In the genomic region with DNA sequence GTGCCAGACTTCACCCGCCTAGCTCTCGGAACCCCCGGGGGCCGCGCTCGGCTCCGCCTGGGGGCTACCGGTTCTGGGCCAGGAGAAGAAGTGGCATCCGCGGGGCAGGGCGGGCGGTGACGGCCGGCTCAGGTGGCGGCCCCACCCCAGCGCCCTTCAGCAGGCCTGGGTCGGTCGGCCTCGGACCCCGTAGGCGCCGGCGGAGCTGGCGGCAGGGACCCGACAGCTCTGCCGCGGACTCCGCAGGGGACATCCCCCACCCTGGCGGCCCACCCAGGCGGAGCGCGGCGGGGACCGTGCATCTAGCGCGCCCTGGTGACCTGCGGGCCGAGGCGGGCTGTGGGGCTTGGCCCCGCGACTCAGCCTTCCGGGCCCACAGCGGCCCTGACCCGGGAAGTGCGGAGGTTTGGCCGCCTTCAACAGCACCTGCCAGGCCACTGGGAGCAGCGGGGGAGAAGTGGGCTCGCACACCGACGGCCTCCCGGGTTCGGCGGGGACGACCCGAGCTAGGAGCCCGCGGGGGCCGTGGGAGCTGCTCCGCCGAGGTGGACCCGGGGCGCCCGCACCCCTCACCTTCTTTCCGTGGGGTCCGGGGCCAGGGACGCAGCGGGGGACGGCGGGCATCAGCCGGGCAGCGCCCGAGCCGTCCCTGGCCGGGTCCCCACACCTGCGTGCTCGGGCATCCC, we compare ENCODE assay signal across 9 cellular contexts.
A peak's percentile ranks its signal among the peaks of the same experiment; 100 is the strongest.
DNase-seq lines count a peak whose midpoint lies in the region; ATAC-seq, FAIRE-seq and TF ChIP-seq lines count a peak whose summit lies in the region.
"Had no signal": no experiment of that assay in that cellular context is flagged by ENCODE, and none has a peak within 500 bp of the region (broad histone marks: within the 10 kb centered on the region; RNA-seq: fewer than 3 reads in every experiment).

No MANE protein-coding gene starts in this region.

- 14 to 28% methylated on average over 47 to 76 of the region's 76 CpGs for WGBS in pancreas, 2 donors

- in situ Hi-C loops in GM13976 (cut with MboI; ENCODE audit: low sequenced_read_pairs, unreplicated experiment): no loop called here

- peaks cover 0 to 6% (median 4%) of the 10 kb centered on the region in 3 donors for H3K4me1 ChIP-seq in pancreas

- no peaks in the 10 kb centered on the region for H3K9me3 ChIP-seq in pancreas

- H3K4me3 ChIP-seq in WI38 (ENCODE audit: low read depth, low read length) (peak overlapping the region; percentile 42), fibroblast of villous mesenchyme (ENCODE audit: low read depth, low read length) (peak overlapping the region; percentile 60), pancreas (peak overlapping the region; percentile 4 to 65 (median 40))

- no peak overlapping the region for H3K27ac ChIP-seq in pancreas
- H3K27ac ChIP-seq: epithelial cell of prostate had no signal

- TF ChIP-seq CTCF in GM13976 (IDR thresholded peaks at IDR 0.05; ENCODE audit: borderline replicate concordance, control extremely low read depth, extremely low read depth, insufficient read depth, missing control alignments) (no peak), WI38 (IDR thresholded peaks at IDR 0.05; ENCODE audit: low read depth, low read length) (no peak), fibroblast of villous mesenchyme (IDR thresholded peaks at IDR 0.05; ENCODE audit: insufficient read depth, low read depth, low read length) (no peak), pancreas (IDR thresholded peaks at IDR 0.05) (no peak)

- no peaks in the 10 kb centered on the region for H3K36me3 ChIP-seq in pancreas

- no peaks in the 10 kb centered on the region for H3K27me3 ChIP-seq in pancreas

- ATAC-seq in pancreas: peak; percentile 15 to 58 (median 44)
- no peak for ATAC-seq in GM21526 (IDR thresholded peaks at IDR 0.05; ENCODE audit: low FRiP score, unreplicated experiment)
- no peak for ATAC-seq in GM21515 (IDR thresholded peaks at IDR 0.05; ENCODE audit: unreplicated experiment)
- ATAC-seq in GM21447 (IDR thresholded peaks at IDR 0.05; ENCODE audit: unreplicated experiment): no peak

- peak; percentile 60 for DNase-seq in GM13976 (ENCODE audit: low spot score)
- no peak for DNase-seq in fibroblast of villous mesenchyme (ENCODE audit: low read depth)
- DNase-seq in pancreas: peak in 3 of 6 donors; percentile 39 to 77 (median 60)
- DNase-seq in SW480 (ENCODE audit: low spot score): no peak

- intact Hi-C loops in pancreas (cut with DNase I): no loop called here

- FAIRE-seq in pancreas (lab: Jason Lieb, UNC): no peak

Comparison
In these comparisons a context has a peak if more than half of its experiments do, and no peak if none do; other contexts are left out.
1. ATAC-seq: peak in pancreas (4 of 4); none in GM21526 (single experiment), GM21515 (single experiment) and GM21447 (single experiment).
2. Peak in every context shown above with its lines, with median percentiles within 50 percentile points of each other: H3K4me3 ChIP-seq.